ENCODE assay signal across 3 cellular contexts in genomic region chr6:71558974-71559373, GRCh38.
"Had no signal": no experiment of that assay in that cellular context is flagged by ENCODE, and none has a peak within 500 bp of the region (broad histone marks: within the 10 kb centered on the region; RNA-seq: fewer than 3 reads in every experiment).

No MANE protein-coding gene starts in this region.

- H3K4me3 ChIP-seq: GM12878 had no signal

- DNase-seq: GDM1, GF-D8 had no signal
